In the genomic region with DNA sequence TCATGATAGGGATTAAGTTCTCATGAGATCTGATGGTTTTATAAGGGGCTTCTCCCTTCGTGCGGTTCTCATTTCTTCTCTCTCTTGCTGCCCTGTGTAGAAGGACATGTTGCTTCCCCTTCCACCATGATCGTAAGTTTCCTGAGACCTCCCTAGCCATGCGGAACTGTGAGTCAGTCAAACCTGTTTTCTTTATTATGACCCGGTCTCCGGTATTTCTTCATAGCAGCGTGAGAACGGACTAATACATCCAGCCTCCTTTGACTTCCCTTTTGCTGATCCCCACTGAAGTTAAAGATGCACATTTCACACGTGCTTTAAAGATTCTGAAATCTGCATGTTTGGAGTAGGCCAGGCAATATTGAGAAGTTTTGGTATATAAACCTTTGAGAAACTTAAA, we compare ENCODE assay signal across 18 cellular contexts.
"Had no signal": no experiment of that assay in that cellular context is flagged by ENCODE, and none has a peak within 500 bp of the region (broad histone marks: within the 10 kb centered on the region; RNA-seq: fewer than 3 reads in every experiment).

No MANE protein-coding gene starts in this region.

- H3K36me3 ChIP-seq: esophagus muscularis mucosa, gastroesophageal sphincter, lower lobe of right lung, right atrium auricular region, thyroid gland had no signal

- H3K27ac ChIP-seq: coronary artery, esophagus muscularis mucosa, gastroesophageal sphincter, lower lobe of right lung, right atrium auricular region, thyroid gland had no signal

- H3K4me3 ChIP-seq: coronary artery, esophagus muscularis mucosa, gastroesophageal sphincter, lower lobe of right lung, right atrium auricular region, thyroid gland had no signal

- DNase-seq: activated CD4-positive, alpha-beta T cell treated with anti-CD3 and anti-CD28 coated beads, Interleukin-2, amount 10 ng/mL, durations not matched to agents 24 days and 14 days; activated CD8-positive, alpha-beta memory T cell treated with anti-CD3 and anti-CD28 coated beads, Interleukin-2, amount 50 U/mL, for 4 hours; activated naive CD4-positive, alpha-beta T cell treated with anti-CD3 and anti-CD28 coated beads for 36 hours; activated T-cell treated with anti-CD3 and anti-CD28 coated beads, Interleukin-2, amount 50 U/mL, for 4 hours; immature natural killer cell; left colon; lower lobe of right lung; nephron progenitor cell; stimulated activated CD4-positive, alpha-beta T cell treated with anti-CD3 and anti-CD28 coated beads, Interleukin-12 subunit alpha, Interleukin-12 subunit beta, amount 100 ng/mL, for 4 hours; stimulated activated CD4-positive, alpha-beta T cell treated with anti-CD3 and anti-CD28 coated beads, Interleukin-1b, Interleukin-23, amount 100 ng/mL, for 48 hours; stimulated activated CD8-positive, alpha-beta memory T cell treated with anti-CD3 and anti-CD28 coated beads, Interleukin-4, amount 100 ng/mL, for 48 hours; stimulated activated naive CD4-positive, alpha-beta T cell; T1000; thyroid gland had no signal

- H3K27me3 ChIP-seq: esophagus muscularis mucosa, gastroesophageal sphincter, right atrium auricular region, thyroid gland had no signal
